8 cellular contexts compared by ENCODE assay signal in the genomic region with DNA sequence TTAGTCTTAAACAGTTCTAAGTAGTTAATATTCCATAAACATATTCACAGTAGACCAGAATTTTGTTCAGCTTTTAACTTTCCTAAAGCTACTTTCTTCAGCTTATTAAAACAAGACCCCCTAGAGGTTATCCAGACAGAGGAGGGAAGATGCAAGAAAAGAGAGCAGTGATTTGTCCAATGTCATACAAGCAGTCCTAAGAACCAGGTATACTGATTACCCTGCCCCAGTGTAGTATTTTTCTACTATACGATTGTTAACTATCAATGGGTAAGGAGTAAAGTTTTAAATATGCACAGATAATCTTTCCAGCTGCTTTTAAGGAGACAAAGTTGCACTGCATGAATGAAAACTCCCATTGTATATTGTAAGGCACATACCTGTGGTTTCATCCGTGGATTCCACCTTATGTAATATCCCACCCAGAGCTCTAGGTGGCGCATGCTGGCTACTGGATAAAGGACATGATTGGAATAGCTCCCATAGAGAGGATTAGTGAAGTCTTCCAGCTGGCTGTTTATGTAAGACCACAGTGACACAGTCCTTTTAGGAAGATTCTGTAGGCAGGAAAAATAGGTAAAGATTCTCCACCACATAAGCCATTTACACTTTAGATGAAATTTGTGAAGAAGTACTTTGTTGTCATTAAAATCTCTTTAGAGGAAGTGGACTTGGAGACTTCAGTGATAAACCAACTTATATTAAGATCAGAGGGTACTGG. TPM values are rescaled to one million over a fixed set of nuclear protein-coding genes. Genes with fewer than 3 reads are reported as not detected.
DNase-seq lines count a peak whose midpoint lies in the region; ATAC-seq, FAIRE-seq and TF ChIP-seq lines count a peak whose summit lies in the region.

No MANE protein-coding gene starts in this region.

- no peaks in the 10 kb centered on the region for H3K4me1 Mint-ChIP-seq in activated T-helper 1 cell treated with anti-CD3 and anti-CD28 coated beads, Interleukin-12 subunit alpha, Interleukin-12 subunit beta, Interleukin-2, Interleukin-4 antibody, amounts not matched to agents 30 ng/mL and 10 ng/mL and 1 ng/mL, durations not matched to agents 14 hours and 24 hours and 36 hours (ENCODE audit: low read depth)

- no peak overlapping the region for H3K4me3 ChIP-seq in thoracic aorta

- H3K27ac Mint-ChIP-seq in activated T-helper 1 cell treated with anti-CD3 and anti-CD28 coated beads, Interleukin-12 subunit alpha, Interleukin-12 subunit beta, Interleukin-2, Interleukin-4 antibody, amounts not matched to agents 30 ng/mL and 10 ng/mL and 1 ng/mL, durations not matched to agents 14 hours and 24 hours and 36 hours = peak overlapping the region; percentile 0

- peak; percentile 81 for FAIRE-seq in RCC 7860 (lab: Jason Lieb, UNC)

- intact Hi-C loops in activated T-helper 1 cell treated with anti-CD3 and anti-CD28 coated beads, Interleukin-12 subunit alpha, Interleukin-12 subunit beta, Interleukin-2, Interleukin-4 antibody, amounts not matched to agents 30 ng/mL and 10 ng/mL and 1 ng/mL, durations not matched to agents 14 hours and 24 hours and 36 hours (cut with micrococcal nuclease) = loop anchor here (1.0 to 10.0 kb wide), 7 partner anchors 131 to 685 kb away; a partner anchor contains a TSS

- H3K9me3 Mint-ChIP-seq in activated T-helper 1 cell treated with anti-CD3 and anti-CD28 coated beads, Interleukin-12 subunit alpha, Interleukin-12 subunit beta, Interleukin-2, Interleukin-4 antibody, amounts not matched to agents 30 ng/mL and 10 ng/mL and 1 ng/mL, durations not matched to agents 14 hours and 24 hours and 36 hours = no peaks in the 10 kb centered on the region

- peaks cover 31% of the 10 kb centered on the region for H3K36me3 Mint-ChIP-seq in activated T-helper 1 cell treated with anti-CD3 and anti-CD28 coated beads, Interleukin-12 subunit alpha, Interleukin-12 subunit beta, Interleukin-2, Interleukin-4 antibody, amounts not matched to agents 30 ng/mL and 10 ng/mL and 1 ng/mL, durations not matched to agents 14 hours and 24 hours and 36 hours (ENCODE audit: low read depth)

- H3K9me3 ChIP-seq in thoracic aorta = no peaks in the 10 kb centered on the region

- H3K27me3 ChIP-seq in thoracic aorta (replicated peaks; ENCODE audit: insufficient read depth) = no peaks in the 10 kb centered on the region

- H3K27me3 Mint-ChIP-seq in activated T-helper 1 cell treated with anti-CD3 and anti-CD28 coated beads, Interleukin-12 subunit alpha, Interleukin-12 subunit beta, Interleukin-2, Interleukin-4 antibody, amounts not matched to agents 30 ng/mL and 10 ng/mL and 1 ng/mL, durations not matched to agents 14 hours and 24 hours and 36 hours (ENCODE audit: insufficient read depth) = no peaks in the 10 kb centered on the region

- H3K27ac ChIP-seq in thoracic aorta = no peak overlapping the region

- H3K4me1 ChIP-seq in thoracic aorta (ENCODE audit: control insufficient read depth in 1 of 2, low read depth in 2 of 2) = peaks cover 0 to 6% of the 10 kb centered on the region in 2 donors

- TF ChIP-seq CTCF in thoracic aorta (IDR thresholded peaks at IDR 0.05) = peak; percentile 76

- ATAC-seq in GM21786 (IDR thresholded peaks at IDR 0.05; ENCODE audit: unreplicated experiment) (peak; percentile 93), thoracic aorta (ENCODE audit: insufficient number of reproducible peaks, low FRiP score, low read depth) (no peak)

- DNase-seq in EH (ENCODE audit: low read depth) = peak; percentile 91
- DNase-seq in KG1 (lab: John Stamatoyannopoulos, UW) = peak; percentile 42
- DNase-seq in RCC 7860 (ENCODE audit: low spot score) = peak; percentile 81
- DNase-seq in activated T-helper 1 cell treated with anti-CD3 and anti-CD28 coated beads, Interleukin-12 subunit alpha, Interleukin-12 subunit beta, Interleukin-2, Interleukin-4 antibody, amounts not matched to agents 30 ng/mL and 10 ng/mL and 1 ng/mL, durations not matched to agents 14 hours and 24 hours and 36 hours (ENCODE audit: low spot score) = peak; percentile 29
- peak; percentile 76 for DNase-seq in fibroblast of the conjunctiva (ENCODE audit: low read depth)
- peak; percentile 41 for DNase-seq in occipital lobe (lab: John Stamatoyannopoulos, UW)
- peak; percentile 12 for DNase-seq in thoracic aorta (ENCODE audit: low spot score)

- H3K4me3 Mint-ChIP-seq in activated T-helper 1 cell treated with anti-CD3 and anti-CD28 coated beads, Interleukin-12 subunit alpha, Interleukin-12 subunit beta, Interleukin-2, Interleukin-4 antibody, amounts not matched to agents 30 ng/mL and 10 ng/mL and 1 ng/mL, durations not matched to agents 14 hours and 24 hours and 36 hours = no peak overlapping the region

- H3K36me3 ChIP-seq in thoracic aorta = peaks cover 17% of the 10 kb centered on the region

RNA-seq across cellular contexts. Expression of a gene that starts 45.6 kb away (rescaled TPM):
- total RNA-seq in activated T-helper 1 cell treated with anti-CD3 and anti-CD28 coated beads, Interleukin-12 subunit alpha, Interleukin-12 subunit beta, Interleukin-2, Interleukin-4 antibody, amounts not matched to agents 30 ng/mL and 10 ng/mL and 1 ng/mL, durations not matched to agents 14 hours and 24 hours and 36 hours = 77.1 and 77.7 TPM in 2 replicates
- 117 TPM for total RNA-seq in occipital lobe
- 10 to 100 TPM; 23.6 to 26.3 TPM for total RNA-seq in thoracic aorta

RNA-seq across cellular contexts. Expression of a gene that starts 46.3 kb away (rescaled TPM):
- total RNA-seq in activated T-helper 1 cell treated with anti-CD3 and anti-CD28 coated beads, Interleukin-12 subunit alpha, Interleukin-12 subunit beta, Interleukin-2, Interleukin-4 antibody, amounts not matched to agents 30 ng/mL and 10 ng/mL and 1 ng/mL, durations not matched to agents 14 hours and 24 hours and 36 hours = 40.5 and 45.6 TPM in 2 replicates
- total RNA-seq in occipital lobe (73.0 TPM), thoracic aorta (10 to 100 TPM; 21.6 to 49.3 TPM)

Comparison
In these comparisons a context has a peak if more than half of its experiments do, and no peak if none do; other contexts are left out.
1. DNase-seq: peak in every context shown above with its lines; median percentile 91 in EH; 81 in RCC 7860; 76 in fibroblast of the conjunctiva; 42 in KG1; 41 in occipital lobe; 29 in activated T-helper 1 cell treated with anti-CD3 and anti-CD28 coated beads, Interleukin-12 subunit alpha, Interleukin-12 subunit beta, Interleukin-2, Interleukin-4 antibody, amounts not matched to agents 30 ng/mL and 10 ng/mL and 1 ng/mL, durations not matched to agents 14 hours and 24 hours and 36 hours; 12 in thoracic aorta.